9 cellular contexts compared by ENCODE assay signal in genomic region chr1:155981266-155982088, GRCh38. TPM values are rescaled to one million over a fixed set of nuclear protein-coding genes. Genes with fewer than 3 reads are reported as not detected.
DNase-seq lines count a peak whose midpoint lies in the region; ATAC-seq and TF ChIP-seq lines count a peak whose summit lies in the region.
"Had no signal": no experiment of that assay in that cellular context is flagged by ENCODE, and none has a peak within 500 bp of the region (broad histone marks: within the 10 kb centered on the region; RNA-seq: fewer than 3 reads in every experiment).

No MANE protein-coding gene starts in this region.

- no peak for TF ChIP-seq POLR2A in suprapubic skin (IDR thresholded peaks at IDR 0.05)

- H3K27me3 ChIP-seq in DOHH2 (ENCODE audit: control insufficient read depth, low read length) = no peaks in the 10 kb centered on the region
- H3K27me3 ChIP-seq in Loucy (ENCODE audit: insufficient read depth, low read length, poor library complexity, severe bottlenecking) = peaks cover 13% of the 10 kb centered on the region
- no peaks in the 10 kb centered on the region for H3K27me3 ChIP-seq in hepatocyte
- no peaks in the 10 kb centered on the region for H3K27me3 ChIP-seq in suprapubic skin

- H4K20me1 ChIP-seq in DOHH2 (ENCODE audit: control insufficient read depth, insufficient read depth, low read depth, low read length) (no peaks in the 10 kb centered on the region), Loucy (ENCODE audit: insufficient read depth, low read length, poor library complexity, severe bottlenecking) (no peaks in the 10 kb centered on the region), hepatocyte (ENCODE audit: insufficient read depth, poor library complexity, severe bottlenecking) (no peaks in the 10 kb centered on the region)

- H3K4me1 ChIP-seq in DOHH2 (ENCODE audit: control insufficient read depth, low read length) = peaks cover 67% of the 10 kb centered on the region
- peaks cover 57% of the 10 kb centered on the region for H3K4me1 ChIP-seq in Loucy (ENCODE audit: insufficient read depth, low read length, poor library complexity, severe bottlenecking)
- H3K4me1 ChIP-seq in hepatocyte (ENCODE audit: insufficient read depth) = peaks cover 35% of the 10 kb centered on the region
- H3K4me1 ChIP-seq in suprapubic skin = peaks cover 53% of the 10 kb centered on the region

- H3K4me3 Mint-ChIP-seq in activated naive CD4-positive, alpha-beta T cell treated with anti-CD3 and anti-CD28 coated beads, Interleukin-2, amount 10 ng/mL, durations not matched to agents 7 days and 5 days = peak overlapping the region; percentile 100

- 76% methylated on average over 6 of the region's 6 CpGs for WGBS in hepatocyte (ENCODE audit: low lambda C conversion rate, missing lambda C conversion rate)
- 64% methylated on average over 6 of the region's 6 CpGs for WGBS in suprapubic skin

- H3K4me3 ChIP-seq in DOHH2 (ENCODE audit: low read length) (peak overlapping the region; percentile 81), Loucy (ENCODE audit: low read length, poor library complexity, severe bottlenecking) (peak overlapping the region; percentile 96), hepatocyte (no peak overlapping the region), suprapubic skin (no peak overlapping the region)

- H3K27ac Mint-ChIP-seq in activated naive CD4-positive, alpha-beta T cell treated with anti-CD3 and anti-CD28 coated beads, Interleukin-2, amount 10 ng/mL, durations not matched to agents 7 days and 5 days = peak overlapping the region; percentile 79

- H3F3A ChIP-seq in DOHH2 (ENCODE audit: control insufficient read depth, insufficient read depth) (peaks cover 20% of the 10 kb centered on the region), Loucy (ENCODE audit: low read depth) (peaks cover 3% of the 10 kb centered on the region; the same call in 1 of the 2 replicates)

- H3K79me2 ChIP-seq in DOHH2 (ENCODE audit: control insufficient read depth, low read length) (peaks cover 50% of the 10 kb centered on the region), Loucy (ENCODE audit: insufficient read depth, low read length) (peaks cover 47% of the 10 kb centered on the region), hepatocyte (peaks cover 52% of the 10 kb centered on the region)

- H3K27ac ChIP-seq in DOHH2 (ENCODE audit: low read depth, low read length) (peak overlapping the region; percentile 89), hepatocyte (peak overlapping the region; percentile 87), suprapubic skin (peak overlapping the region; percentile 89)

- ATAC-seq in GM18870 (IDR thresholded peaks at IDR 0.05; ENCODE audit: unreplicated experiment) = no peak
- ATAC-seq in HG02938 (IDR thresholded peaks at IDR 0.05; ENCODE audit: unreplicated experiment) = no peak
- no peak for ATAC-seq in HG03432 (IDR thresholded peaks at IDR 0.05; ENCODE audit: unreplicated experiment)

- H3K9me3 ChIP-seq in DOHH2 (ENCODE audit: control insufficient read depth, insufficient read depth, low read length) (no peaks in the 10 kb centered on the region), Loucy (ENCODE audit: insufficient read depth, low read depth, low read length) (no peaks in the 10 kb centered on the region), hepatocyte (ENCODE audit: low read depth) (no peaks in the 10 kb centered on the region), suprapubic skin (no peaks in the 10 kb centered on the region)

- TF ChIP-seq CTCF in DOHH2 (IDR thresholded peaks at IDR 0.05; ENCODE audit: low read depth, low read length, poor library complexity, severe bottlenecking) (no peak), Loucy (conservative IDR thresholded peaks at IDR 0.05; ENCODE audit: low read length) (no peak), hepatocyte (IDR thresholded peaks at IDR 0.05; ENCODE audit: poor library complexity) (no peak), suprapubic skin (IDR thresholded peaks at IDR 0.05) (no peak)

- peak; percentile 61 for DNase-seq in activated naive CD4-positive, alpha-beta T cell treated with anti-CD3 and anti-CD28 coated beads, Interleukin-2, amount 10 ng/mL, durations not matched to agents 7 days and 5 days
- DNase-seq in hepatocyte (ENCODE audit: low spot score) (peak; percentile 54), suprapubic skin (ENCODE audit: low spot score in 2 of 2) (no peak)

- H3K36me3 ChIP-seq in DOHH2 (ENCODE audit: control insufficient read depth, low read length) (peaks cover 27% of the 10 kb centered on the region), Loucy (ENCODE audit: insufficient read depth, low read length) (no peaks in the 10 kb centered on the region), hepatocyte (replicated peaks; ENCODE audit: insufficient read depth, low read depth) (no peaks in the 10 kb centered on the region), suprapubic skin (no peaks in the 10 kb centered on the region)

- peak overlapping the region; percentile 99 for H3K9ac ChIP-seq in Loucy (ENCODE audit: low read depth, low read length, poor library complexity, severe bottlenecking)

- no peaks in the 10 kb centered on the region for H3K27me3 Mint-ChIP-seq in activated naive CD4-positive, alpha-beta T cell treated with anti-CD3 and anti-CD28 coated beads, Interleukin-2, amount 10 ng/mL, durations not matched to agents 7 days and 5 days

- no peaks in the 10 kb centered on the region for H3K9me3 Mint-ChIP-seq in activated naive CD4-positive, alpha-beta T cell treated with anti-CD3 and anti-CD28 coated beads, Interleukin-2, amount 10 ng/mL, durations not matched to agents 7 days and 5 days

- CTCF ChIA-PET in activated naive CD4-positive, alpha-beta T cell treated with anti-CD3 and anti-CD28 coated beads, Interleukin-2, amount 10 ng/mL, durations not matched to agents 7 days and 5 days (lab: Charles Lee) = interaction anchor here (0.9 to 12.7 kb wide), 10 partner anchors 8 to 85 kb away, joined by 3 to 98 read pairs (median 4); partner anchors contain the start of gene RXFP4

- no peak for TF ChIP-seq EP300 in suprapubic skin (IDR thresholded peaks at IDR 0.05)

- H2AFZ ChIP-seq in Loucy (ENCODE audit: low read length) (no peak overlapping the region), hepatocyte (no peak overlapping the region)

- H3K36me3 Mint-ChIP-seq in activated naive CD4-positive, alpha-beta T cell treated with anti-CD3 and anti-CD28 coated beads, Interleukin-2, amount 10 ng/mL, durations not matched to agents 7 days and 5 days = peaks cover 22% of the 10 kb centered on the region

- peaks cover 52% of the 10 kb centered on the region for H3K4me1 Mint-ChIP-seq in activated naive CD4-positive, alpha-beta T cell treated with anti-CD3 and anti-CD28 coated beads, Interleukin-2, amount 10 ng/mL, durations not matched to agents 7 days and 5 days

- H3K4me2 ChIP-seq in DOHH2 (ENCODE audit: low read length) = peak overlapping the region; percentile 99
- H3K4me2 ChIP-seq in Loucy (ENCODE audit: low read depth, low read length, poor library complexity, severe bottlenecking) = peak overlapping the region; percentile 89
- peak overlapping the region; percentile 82 for H3K4me2 ChIP-seq in hepatocyte

- H3K9me2 ChIP-seq in DOHH2 (replicated peaks; ENCODE audit: control insufficient read depth, low read length) (no peaks in the 10 kb centered on the region), Loucy (replicated peaks; ENCODE audit: low read depth, low read length) (no peaks in the 10 kb centered on the region), hepatocyte (replicated peaks; ENCODE audit: insufficient read depth) (no peaks in the 10 kb centered on the region)

RNA-seq across cellular contexts. Expression of gene ARHGEF2, which starts 3.1 kb away (rescaled TPM):
- total RNA-seq in hepatocyte (36.5 and 46.9 TPM in 2 replicates), suprapubic skin (10 to 100 TPM; 13.7 to 42.1 (median 20.6) TPM)
- polyA plus RNA-seq in hepatocyte = 27.1 and 30.1 TPM in 2 replicates

RNA-seq across cellular contexts. Expression of gene SSR2, which starts 39.3 kb away (rescaled TPM):
- total RNA-seq in hepatocyte = 393 and 416 TPM in 2 replicates
- 326 and 360 TPM in 2 replicates for polyA plus RNA-seq in hepatocyte
- total RNA-seq in suprapubic skin = 100 to 1,000 TPM; 160 to 278 (median 240) TPM

RNA-seq across cellular contexts. Expression of gene RXFP4, which starts 40.0 kb away (rescaled TPM):
- total RNA-seq in hepatocyte (0.83 TPM in 1 of 2 replicates, not detected in the other), suprapubic skin (not detected)
- polyA plus RNA-seq in hepatocyte = not detected in 2 replicates
- total RNA-seq: T-helper 1 cell treated with Interleukin-12 subunit alpha and Interleukin-12 subunit beta and Interleukin-4 antibody, amounts not matched to agents 30 ng/mL and 1 ng/mL, for 36 hours had no signal

RNA-seq across cellular contexts. Expression of gene KHDC4, which starts 47.3 kb away (rescaled TPM):
- 33.2 and 40.3 TPM in 2 replicates for total RNA-seq in hepatocyte
- 15.7 and 28.0 TPM in 2 replicates for polyA plus RNA-seq in hepatocyte
- 100 to 1,000 TPM in 1 of 4 donors, 10 to 100 TPM in 3; 33.6 to 116 (median 50.3) TPM for total RNA-seq in suprapubic skin

Comparison
In these comparisons a context has a peak if more than half of its experiments do, and no peak if none do; other contexts are left out.
1. H3K4me3 ChIP-seq: peak in DOHH2 (single experiment) and Loucy (single experiment); none in hepatocyte (single experiment) and suprapubic skin (single experiment).
2. DNase-seq: peak in activated naive CD4-positive, alpha-beta T cell treated with anti-CD3 and anti-CD28 coated beads, Interleukin-2, amount 10 ng/mL, durations not matched to agents 7 days and 5 days (single experiment) and hepatocyte (single experiment); none in suprapubic skin (0 of 2).
3. Peak in every context shown above with its lines, with median percentiles within 50 percentile points of each other: H3K27ac ChIP-seq and H3K4me2 ChIP-seq.